ENCODE assay signal across 8 cellular contexts in the genomic region with DNA sequence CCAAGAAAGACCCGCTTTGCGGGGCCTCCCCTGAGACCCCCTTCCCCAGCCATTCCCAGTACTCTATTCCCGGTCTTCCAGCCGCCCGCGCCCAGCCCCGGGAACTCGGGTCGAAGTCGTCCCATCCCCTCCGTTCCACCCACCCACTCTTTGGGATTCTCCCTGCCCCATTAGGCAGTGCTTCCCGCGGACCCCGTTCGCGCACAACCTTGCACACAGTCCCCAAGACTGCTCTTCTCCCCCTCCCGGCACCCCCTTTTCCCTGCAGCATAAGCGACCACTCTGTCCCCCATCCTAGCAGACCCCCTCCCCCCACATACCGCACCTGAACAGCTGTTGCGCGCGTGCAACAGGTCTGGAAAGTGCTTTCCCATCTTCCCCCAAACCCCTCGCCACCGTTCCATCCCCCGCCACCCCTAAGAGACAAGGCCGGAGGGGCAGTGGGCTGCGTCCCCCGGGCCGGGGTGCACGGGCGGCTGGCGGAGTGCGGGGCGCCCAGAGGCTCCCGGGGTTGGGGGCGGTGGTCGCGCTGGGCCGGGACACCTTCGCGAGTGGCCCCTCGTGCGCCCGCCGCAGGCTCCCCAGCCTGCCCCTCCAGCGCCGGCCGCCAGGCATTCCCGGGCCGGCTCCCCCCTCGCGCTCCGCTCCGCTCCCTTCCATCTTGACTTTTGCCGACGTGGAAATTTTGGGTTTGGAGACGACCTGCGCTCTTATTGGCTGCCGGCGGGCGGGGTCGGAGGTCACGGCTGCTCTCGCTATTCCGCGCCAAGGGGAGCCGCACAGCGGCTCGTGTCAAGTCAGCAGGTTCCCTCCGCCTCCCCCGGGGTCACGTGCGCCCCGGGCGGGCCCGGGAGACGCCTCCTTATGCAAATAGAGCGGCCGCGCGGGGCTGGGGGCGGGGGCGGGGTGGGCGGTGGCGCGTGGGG.
DNase-seq lines count a peak whose midpoint lies in the region; ATAC-seq and TF ChIP-seq lines count a peak whose summit lies in the region.

No MANE protein-coding gene starts in this region.

- no peak overlapping the region for H4K8ac ChIP-seq in IMR-90 (ENCODE audit: low read depth in 2 of 2, low read length in 2 of 2)

- H2AK9ac ChIP-seq in IMR-90 (replicated peaks; ENCODE audit: low read depth, low read length, poor library complexity): no peak overlapping the region

- peaks cover 45% of the 10 kb centered on the region for H3K4me1 Mint-ChIP-seq in nephron progenitor cell
- peaks cover 17% of the 10 kb centered on the region for H3K4me1 Mint-ChIP-seq in stimulated activated naive CD8-positive, alpha-beta T cell treated with anti-CD3 and anti-CD28 coated beads, Interleukin-15, Interleukin-2, amounts not matched to agents 100 ng/mL and 50 ng/mL, for 24 hours (ENCODE audit: low read depth)

- no peak overlapping the region for H4K91ac ChIP-seq in IMR-90 (ENCODE audit: insufficient read depth, low read depth, low read length)

- no peak overlapping the region for H3K9ac ChIP-seq in IMR-90 (ENCODE audit: low read depth, low read length)

- H2AK5ac ChIP-seq in IMR-90 (ENCODE audit: low read depth, low read length): no peak overlapping the region

- TF ChIP-seq CTCF in IMR-90 (conservative IDR thresholded peaks at IDR 0.05; ENCODE audit: low read depth, low read length) (no peak), Panc1 (IDR thresholded peaks at IDR 0.05) (no peak), fibroblast of the aortic adventitia (IDR thresholded peaks at IDR 0.05; ENCODE audit: insufficient read depth, low read length) (no peak), nephron progenitor cell (IDR thresholded peaks at IDR 0.05) (no peak)

- peak overlapping the region; percentile 35 for H3K4me3 ChIP-seq in IMR-90 (ENCODE audit: insufficient read depth, low read depth, low read length)
- peak overlapping the region; percentile 52 to 58 for H3K4me3 ChIP-seq in Panc1 (ENCODE audit: low read depth in 2 of 2, low read length in 2 of 2)
- peak overlapping the region; percentile 70 for H3K4me3 ChIP-seq in fibroblast of the aortic adventitia (ENCODE audit: low read depth, low read length)

- H3K14ac ChIP-seq in IMR-90 (replicated peaks; ENCODE audit: low read depth, low read length): no peak overlapping the region

- H2AFZ ChIP-seq in IMR-90 (replicated peaks; ENCODE audit: low read length, poor library complexity): peak overlapping the region; percentile 80

- no peak overlapping the region for H2BK15ac ChIP-seq in IMR-90 (ENCODE audit: low read depth, low read length)

- H3K27me3 ChIP-seq in IMR-90 (ENCODE audit: control insufficient read depth, insufficient read depth, low read length) (peaks cover 38% of the 10 kb centered on the region), Panc1 (ENCODE audit: control insufficient read depth, insufficient read depth, low read length) (peaks cover 39% of the 10 kb centered on the region)

- intact Hi-C loops in IMR-90 (cut with micrococcal nuclease): no loop called here
- intact Hi-C loops in Panc1 (cut with micrococcal nuclease; ENCODE audit: unreplicated experiment): no loop called here

- H3K4me3 Mint-ChIP-seq in nephron progenitor cell: peak overlapping the region; percentile 98
- H3K4me3 Mint-ChIP-seq in stimulated activated naive CD8-positive, alpha-beta T cell treated with anti-CD3 and anti-CD28 coated beads, Interleukin-15, Interleukin-2, amounts not matched to agents 100 ng/mL and 50 ng/mL, for 24 hours: peak overlapping the region; percentile 80

- no peaks in the 10 kb centered on the region for H3K79me1 ChIP-seq in IMR-90 (ENCODE audit: low read depth in 1 of 2, low read length in 2 of 2)

- peak overlapping the region; percentile 56 for H3K4me2 ChIP-seq in IMR-90 (ENCODE audit: low read depth, low read length)

- H3K4me1 ChIP-seq in IMR-90 (ENCODE audit: control insufficient read depth, insufficient read depth, low read length) (no peaks in the 10 kb centered on the region), Panc1 (ENCODE audit: control insufficient read depth, insufficient read depth, low read length) (peaks cover 5% of the 10 kb centered on the region; the same call in 1 of the 2 replicates)

- H3K4ac ChIP-seq in IMR-90 (ENCODE audit: low read depth, low read length): no peak overlapping the region

- no peak overlapping the region for H2BK5ac ChIP-seq in IMR-90 (ENCODE audit: low read depth, low read length, poor library complexity, severe bottlenecking)

- TF ChIP-seq POLR2A in IMR-90 (IDR thresholded peaks at IDR 0.05; ENCODE audit: low read depth, low read length): no peak

- no peak overlapping the region for H3K56ac ChIP-seq in IMR-90 (ENCODE audit: extremely low read depth, insufficient read depth, low read length)

- ATAC-seq in GM21529 (IDR thresholded peaks at IDR 0.05; ENCODE audit: unreplicated experiment): peak; percentile 90
- peak; percentile 67 for ATAC-seq in IMR-90 (ENCODE audit: low read depth)
- ATAC-seq in Panc1: peak; percentile 78

- in situ Hi-C loops in IMR-90 (cut with MboI; ENCODE audit: low sequenced_read_pairs) (no loop called here), Panc1 (cut with HindIII; ENCODE audit: low pct_unique_long_range_greater_than_20kb, low sequenced_read_pairs) (no loop called here)

- peaks cover 7% of the 10 kb centered on the region for H3K27me3 Mint-ChIP-seq in nephron progenitor cell (ENCODE audit: low read depth, poor library complexity)
- peaks cover 31% of the 10 kb centered on the region for H3K27me3 Mint-ChIP-seq in stimulated activated naive CD8-positive, alpha-beta T cell treated with anti-CD3 and anti-CD28 coated beads, Interleukin-15, Interleukin-2, amounts not matched to agents 100 ng/mL and 50 ng/mL, for 24 hours

- peaks cover 13% of the 10 kb centered on the region for H3K9me3 Mint-ChIP-seq in nephron progenitor cell
- H3K9me3 Mint-ChIP-seq in stimulated activated naive CD8-positive, alpha-beta T cell treated with anti-CD3 and anti-CD28 coated beads, Interleukin-15, Interleukin-2, amounts not matched to agents 100 ng/mL and 50 ng/mL, for 24 hours: no peaks in the 10 kb centered on the region

- TF ChIP-seq RAD21 in IMR-90 (IDR thresholded peaks at IDR 0.05; ENCODE audit: low read length): no peak

- CTCF ChIA-PET in IMR-90 (lab: Yijun Ruan, JAX): no interaction called here
- CTCF ChIA-PET in Panc1 (lab: Charles Lee): no interaction called here

- H3K27ac ChIP-seq in IMR-90 (ENCODE audit: insufficient read depth, low read length) (no peak overlapping the region), Panc1 (ENCODE audit: low read length) (no peak overlapping the region)

- no peaks in the 10 kb centered on the region for H4K20me1 ChIP-seq in IMR-90 (ENCODE audit: insufficient read depth, low read length)

- H3K23ac ChIP-seq in IMR-90 (ENCODE audit: low read depth, low read length): no peak overlapping the region

- H2BK120ac ChIP-seq in IMR-90 (ENCODE audit: low read depth, low read length): no peak overlapping the region

- peaks cover 9% of the 10 kb centered on the region for H3K36me3 Mint-ChIP-seq in nephron progenitor cell (ENCODE audit: low read depth)
- H3K36me3 Mint-ChIP-seq in stimulated activated naive CD8-positive, alpha-beta T cell treated with anti-CD3 and anti-CD28 coated beads, Interleukin-15, Interleukin-2, amounts not matched to agents 100 ng/mL and 50 ng/mL, for 24 hours (ENCODE audit: low read depth): no peaks in the 10 kb centered on the region

- no peaks in the 10 kb centered on the region for H3K36me3 ChIP-seq in IMR-90 (ENCODE audit: control insufficient read depth, insufficient read depth, low read length)
- H3K36me3 ChIP-seq in Panc1 (ENCODE audit: control insufficient read depth, insufficient read depth, low read length): no peaks in the 10 kb centered on the region

- no peaks in the 10 kb centered on the region for H3K9me1 ChIP-seq in IMR-90 (ENCODE audit: insufficient read depth, low read length)

- H4K5ac ChIP-seq in IMR-90 (ENCODE audit: low read depth, low read length): no peak overlapping the region

- WGBS in IMR-90 (ENCODE audit: extremely low coverage in 2 of 2, insufficient read length in 1 of 2), 2 experiments: 2% methylated on average over 39 of the region's 86 CpGs; no CpG with 5 or more reads in 1 of the 2 experiments

- BruUV-seq in IMR-90 (replicated peaks; lab: Mats Ljungman, UMichigan): no TSS peak
- BruUV-seq in Panc1 (replicated peaks; lab: Mats Ljungman, UMichigan): no TSS peak

- no peak overlapping the region for H2BK20ac ChIP-seq in IMR-90 (ENCODE audit: low read depth, low read length)

- peak; percentile 90 for DNase-seq in DMS153 treated with DMSO at 0.1 percent for 48 hours (lab: John Stamatoyannopoulos, UW; ENCODE audit: unreplicated experiment)
- DNase-seq in IMR-90: peak; percentile 4
- DNase-seq in Panc1 (ENCODE audit: low read depth, low spot score): no peak
- DNase-seq in activated T-helper 1 cell treated with anti-CD3 and anti-CD28 coated beads, Interleukin-2, amount 50 U/mL, for 16 hours (ENCODE audit: low read depth in 1 of 2, low spot score in 1 of 2): peak; percentile 70 to 80
- DNase-seq in fibroblast of the aortic adventitia (ENCODE audit: low read depth): peak; percentile 63
- DNase-seq in nephron progenitor cell: peak; percentile 95

- H3K18ac ChIP-seq in IMR-90 (ENCODE audit: low read depth, low read length): no peak overlapping the region

- H3K9me3 ChIP-seq in IMR-90 (ENCODE audit: control insufficient read depth, insufficient read depth, low read length) (no peaks in the 10 kb centered on the region), Panc1 (ENCODE audit: control insufficient read depth, insufficient read depth, low read depth, low read length) (no peaks in the 10 kb centered on the region)

- peak overlapping the region; percentile 97 for H3K27ac Mint-ChIP-seq in nephron progenitor cell
- H3K27ac Mint-ChIP-seq in stimulated activated naive CD8-positive, alpha-beta T cell treated with anti-CD3 and anti-CD28 coated beads, Interleukin-15, Interleukin-2, amounts not matched to agents 100 ng/mL and 50 ng/mL, for 24 hours: peak overlapping the region; percentile 56

- dilution Hi-C loops in IMR-90 (cut with HindIII; ENCODE audit: low sequenced_read_pairs, unreplicated experiment): no loop called here

- POLR2A ChIA-PET in IMR-90 (lab: Charles Lee; ENCODE audit: unreplicated experiment): no interaction called here
- POLR2A ChIA-PET in Panc1 (lab: Charles Lee): no interaction called here

TF ChIP-seq in IMR-90, 13 proteins besides CTCF, POLR2A, EP300 and RAD21:
- TF ChIP-seq MAFK (IDR thresholded peaks at IDR 0.05; ENCODE audit: low read depth, low read length) (no peak), USF2 (IDR thresholded peaks at IDR 0.05; ENCODE audit: low read depth, low read length) (peak; percentile 60)
